8 cellular contexts compared by ENCODE assay signal in the genomic region with DNA sequence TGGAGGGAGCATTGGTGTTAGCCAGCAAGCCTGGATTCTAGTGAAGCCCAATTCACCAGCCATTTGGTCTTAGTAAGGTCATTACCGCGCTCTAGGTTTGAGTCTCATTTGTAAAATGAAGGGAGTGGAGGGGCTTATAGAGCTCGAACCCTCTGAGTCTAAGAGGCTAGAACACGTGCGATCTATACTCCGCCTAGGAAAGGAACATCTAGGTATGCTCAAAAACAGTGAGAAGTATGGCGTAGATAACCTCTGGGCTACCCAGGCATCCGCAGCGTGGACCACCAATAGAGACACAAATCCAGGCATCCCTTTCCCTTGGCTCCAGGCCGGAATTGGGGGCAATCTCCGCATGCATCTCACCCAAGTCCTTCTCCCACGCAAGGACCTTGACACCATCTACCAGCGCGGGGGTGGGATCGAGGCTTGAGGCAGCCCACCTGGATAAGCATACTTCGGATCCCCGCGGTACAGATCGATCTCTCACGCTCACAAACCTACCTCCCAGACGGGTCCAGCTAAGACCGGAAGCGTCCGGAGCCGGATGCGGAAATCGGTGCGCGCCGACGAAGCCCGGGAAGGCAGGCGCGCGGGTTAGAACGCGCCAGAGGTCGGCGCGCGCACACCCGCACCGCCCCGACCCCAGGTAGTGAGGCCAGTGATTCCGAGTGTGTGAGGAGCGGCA. TPM values are rescaled to one million over a fixed set of nuclear protein-coding genes. Genes with fewer than 3 reads are reported as not detected.
A peak's percentile ranks its signal among the peaks of the same experiment; 100 is the strongest.
DNase-seq lines count a peak whose midpoint lies in the region; ATAC-seq and TF ChIP-seq lines count a peak whose summit lies in the region.

Gene METTL25B, plus strand, starts transcription at position 556 of the 685 bp plus-strand sequence. CDS start 636 bp downstream, outside the sequence.

- peaks cover 25% of the 10 kb centered on the region for H3K4me1 Mint-ChIP-seq in activated B cell treated with CpG ODN at 0.5 μM for 24 hours

- intact Hi-C loops in activated B cell treated with CpG ODN at 0.5 μM for 24 hours (cut with micrococcal nuclease), result loop anchor here (1.0 to 2.0 kb wide), 5 partner anchors 13 to 271 kb away; partner anchors contain the start of genes HDGF, MRPL24 and PRCC
- intact Hi-C loops in lower leg skin (cut with DNase I; ENCODE audit: low total_unique reads), result no loop called here

- ATAC-seq in GM18868 (IDR thresholded peaks at IDR 0.05; ENCODE audit: unreplicated experiment), result peak; percentile 56
- peak; percentile 44 for ATAC-seq in HG03064 (IDR thresholded peaks at IDR 0.05; ENCODE audit: low read depth, unreplicated experiment)
- ATAC-seq in activated B cell treated with CpG ODN at 0.5 μM for 24 hours (ENCODE audit: low read depth), result peak; percentile 64

- no peak within 1 kb of the TSS for H3K4me3 Mint-ChIP-seq in activated B cell treated with CpG ODN at 0.5 μM for 24 hours

- H3K4me3 ChIP-seq in lower leg skin (ENCODE audit: low read depth, poor library complexity, severe bottlenecking), result peak within 1 kb of the TSS; percentile 83

- WGBS in lower leg skin, 2 donors, result 1 to 3% methylated on average over 22 to 45 of the region's 46 CpGs

- peak; percentile 71 for DNase-seq in Ammon's horn (ENCODE audit: low spot score)
- DNase-seq in NCI-H2171 treated with DMSO at 0.1 percent for 48 hours (lab: John Stamatoyannopoulos, UW), result peak; percentile 89
- DNase-seq in activated B cell treated with CpG ODN at 0.5 μM for 24 hours, result peak; percentile 77
- peak; percentile 65 for DNase-seq in dedifferentiated amniotic fluid mesenchymal stem cell (ENCODE audit: extremely low spot score)
- DNase-seq in lower leg skin (ENCODE audit: low spot score in 2 of 2), result peak; percentile 75 to 96
- DNase-seq in stimulated activated CD4-positive, alpha-beta T cell treated with anti-CD3 and anti-CD28 coated beads, Interleukin-4, amount 100 ng/mL, for 48 hours (ENCODE audit: low read depth in 2 of 2), result peak; percentile 73 to 78

- POLR2A ChIA-PET in activated B cell treated with CpG ODN at 0.5 μM for 24 hours (lab: Charles Lee), result interaction anchor here (0.6 to 7.4 kb wide), 26 partner anchors 11 to 1323 kb away, joined by 3 to 153 read pairs (median 4); partner anchors contain the start of genes ARHGEF2, CRABP2, HDGF and MRPL24

- H3K9me3 Mint-ChIP-seq in activated B cell treated with CpG ODN at 0.5 μM for 24 hours, result no peaks in the 10 kb centered on the region

- H3K27ac Mint-ChIP-seq in activated B cell treated with CpG ODN at 0.5 μM for 24 hours, result peak within 1 kb of the TSS; percentile 93

- peak in 1 of 2 donors; percentile 24 for TF ChIP-seq POLR2A in lower leg skin (IDR thresholded peaks at IDR 0.05)

- TF ChIP-seq CTCF in activated B cell treated with CpG ODN at 0.5 μM for 24 hours (IDR thresholded peaks at IDR 0.05) (no peak), lower leg skin (IDR thresholded peaks at IDR 0.05) (no peak)

- H3K36me3 Mint-ChIP-seq in activated B cell treated with CpG ODN at 0.5 μM for 24 hours (ENCODE audit: low read depth), result peaks cover 47% of the 10 kb centered on the region

- CTCF ChIA-PET in activated B cell treated with CpG ODN at 0.5 μM for 24 hours (lab: Charles Lee), result interaction anchor here (1.0 to 6.5 kb wide), 5 partner anchors 17 to 104 kb away, joined by 4 to 182 read pairs (median 7); partner anchors contain the start of genes HDGF and PRCC

- H3K27me3 Mint-ChIP-seq in activated B cell treated with CpG ODN at 0.5 μM for 24 hours, result no peaks in the 10 kb centered on the region

RNA-seq across cellular contexts. Expression of gene METTL25B, which starts in this region (rescaled TPM):
- 54.5 and 56.7 TPM in 2 replicates for total RNA-seq in activated B cell treated with CpG ODN at 0.5 μM for 24 hours
- total RNA-seq in lower leg skin, result 10 to 100 TPM; 20.3 to 39.0 (median 28.2) TPM

Comparison
In these comparisons a context has a peak if more than half of its experiments do, and no peak if none do; other contexts are left out.
1. Peak in every context shown above with its lines: DNase-seq, ATAC-seq and H3K4me3 ChIP-seq.